In genomic region chr7:96321670-96322372, GRCh38 we compare ENCODE assay signal across 8 cellular contexts. TPM values are rescaled to one million over a fixed set of nuclear protein-coding genes. Genes with fewer than 3 reads are reported as not detected.
DNase-seq lines count a peak whose midpoint lies in the region; ATAC-seq, FAIRE-seq and TF ChIP-seq lines count a peak whose summit lies in the region.

A gene with protein sequence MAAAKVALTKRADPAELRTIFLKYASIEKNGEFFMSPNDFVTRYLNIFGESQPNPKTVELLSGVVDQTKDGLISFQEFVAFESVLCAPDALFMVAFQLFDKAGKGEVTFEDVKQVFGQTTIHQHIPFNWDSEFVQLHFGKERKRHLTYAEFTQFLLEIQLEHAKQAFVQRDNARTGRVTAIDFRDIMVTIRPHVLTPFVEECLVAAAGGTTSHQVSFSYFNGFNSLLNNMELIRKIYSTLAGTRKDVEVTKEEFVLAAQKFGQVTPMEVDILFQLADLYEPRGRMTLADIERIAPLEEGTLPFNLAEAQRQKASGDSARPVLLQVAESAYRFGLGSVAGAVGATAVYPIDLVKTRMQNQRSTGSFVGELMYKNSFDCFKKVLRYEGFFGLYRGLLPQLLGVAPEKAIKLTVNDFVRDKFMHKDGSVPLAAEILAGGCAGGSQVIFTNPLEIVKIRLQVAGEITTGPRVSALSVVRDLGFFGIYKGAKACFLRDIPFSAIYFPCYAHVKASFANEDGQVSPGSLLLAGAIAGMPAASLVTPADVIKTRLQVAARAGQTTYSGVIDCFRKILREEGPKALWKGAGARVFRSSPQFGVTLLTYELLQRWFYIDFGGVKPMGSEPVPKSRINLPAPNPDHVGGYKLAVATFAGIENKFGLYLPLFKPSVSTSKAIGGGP (minus strand): TSS chr7:96322098. CDS start chr7:96321956, 142 bp downstream.

- H3K27ac ChIP-seq in kidney (ENCODE audit: low read depth in 2 of 2, low read length in 2 of 2) = peak within 1 kb of the TSS; percentile 98 to 99

- peak within 1 kb of the TSS; percentile 75 for H3K27ac Mint-ChIP-seq in central memory CD8-positive, alpha-beta T cell (ENCODE audit: low read depth)

- no peaks in the 10 kb centered on the region for H3K9me3 ChIP-seq in kidney (ENCODE audit: control insufficient read depth in 1 of 2, low read length in 2 of 2)

- POLR2A ChIA-PET in AG04449 (lab: Yijun Ruan, JAX) = no interaction called here

- H3K4me3 ChIP-seq in AG04449 (ENCODE audit: low read depth, low read length) = peak within 1 kb of the TSS; percentile 82
- peak within 1 kb of the TSS; percentile 58 to 80 for H3K4me3 ChIP-seq in kidney (ENCODE audit: low read length in 2 of 2)

- H3K9me3 Mint-ChIP-seq in central memory CD8-positive, alpha-beta T cell = no peaks in the 10 kb centered on the region

- no peaks in the 10 kb centered on the region for H3K27me3 Mint-ChIP-seq in central memory CD8-positive, alpha-beta T cell

- ATAC-seq in GM18861 (IDR thresholded peaks at IDR 0.05; ENCODE audit: unreplicated experiment) (peak; percentile 67), HG03095 (IDR thresholded peaks at IDR 0.05; ENCODE audit: unreplicated experiment) (peak; percentile 84)
- peak; percentile 76 to 83 for ATAC-seq in activated CD4-positive, CD25-positive, alpha-beta regulatory T cell treated with anti-CD3 and anti-CD28 coated beads, Interleukin-2, amount 50 U/mL, for 24 hours
- peak; percentile 78 for ATAC-seq in central memory CD8-positive, alpha-beta T cell (replicated peaks; ENCODE audit: extremely low read depth, poor library complexity, severe bottlenecking)

- intact Hi-C loops in kidney (cut with DNase I) = no loop called here

- H3K4me1 ChIP-seq in kidney (ENCODE audit: control insufficient read depth in 1 of 2, insufficient read depth in 1 of 2, low read depth in 1 of 2, low read length in 2 of 2) = peaks cover 10 to 26% of the 10 kb centered on the region in 2 donors

- no peak for FAIRE-seq in kidney (lab: Jason Lieb, UNC)

- peak within 1 kb of the TSS; percentile 30 to 90 for H3K9ac ChIP-seq in kidney (ENCODE audit: low read length in 2 of 2)

- H3K4me3 Mint-ChIP-seq in central memory CD8-positive, alpha-beta T cell = peak within 1 kb of the TSS; percentile 86

- H3K36me3 ChIP-seq in kidney (ENCODE audit: control insufficient read depth in 1 of 2, insufficient read depth in 2 of 2, low read length in 2 of 2) = no peaks in the 10 kb centered on the region

- DNase-seq in AG04449 (ENCODE audit: low read depth, low spot score) (no peak), NCI-H226 (peak; percentile 94), kidney (peak; percentile 98)
- DNase-seq in central memory CD8-positive, alpha-beta T cell (ENCODE audit: low spot score in 2 of 2) = peak; percentile 37 to 43
- DNase-seq in stimulated activated CD4-positive, alpha-beta T cell treated with anti-CD3 and anti-CD28 coated beads, Interleukin-15, amount 100 ng/mL, for 48 hours (ENCODE audit: low read depth in 2 of 2) = peak; percentile 37 to 55

- TF ChIP-seq CTCF in AG04449 (IDR thresholded peaks at IDR 0.05; ENCODE audit: insufficient read depth, low read length, missing control alignments) (no peak), kidney (IDR thresholded peaks at IDR 0.05; ENCODE audit: borderline replicate concordance, extremely low read depth, insufficient read depth) (no peak)

- H3K4me1 Mint-ChIP-seq in central memory CD8-positive, alpha-beta T cell = peaks cover 10% of the 10 kb centered on the region

- H3K36me3 Mint-ChIP-seq in central memory CD8-positive, alpha-beta T cell (ENCODE audit: insufficient read depth) = no peaks in the 10 kb centered on the region

- CTCF ChIA-PET in AG04449 (lab: Yijun Ruan, JAX) = no interaction called here

RNA-seq across cellular contexts. Expression of the gene that starts here (rescaled TPM):
- 32.1 TPM for total RNA-seq in kidney
- 23.9 TPM for polyA plus RNA-seq in kidney (ENCODE audit: insufficient read depth, low read depth, low replicate concordance)
